Comparison of ENCODE assay signal across 1 cellular context in the genomic region with DNA sequence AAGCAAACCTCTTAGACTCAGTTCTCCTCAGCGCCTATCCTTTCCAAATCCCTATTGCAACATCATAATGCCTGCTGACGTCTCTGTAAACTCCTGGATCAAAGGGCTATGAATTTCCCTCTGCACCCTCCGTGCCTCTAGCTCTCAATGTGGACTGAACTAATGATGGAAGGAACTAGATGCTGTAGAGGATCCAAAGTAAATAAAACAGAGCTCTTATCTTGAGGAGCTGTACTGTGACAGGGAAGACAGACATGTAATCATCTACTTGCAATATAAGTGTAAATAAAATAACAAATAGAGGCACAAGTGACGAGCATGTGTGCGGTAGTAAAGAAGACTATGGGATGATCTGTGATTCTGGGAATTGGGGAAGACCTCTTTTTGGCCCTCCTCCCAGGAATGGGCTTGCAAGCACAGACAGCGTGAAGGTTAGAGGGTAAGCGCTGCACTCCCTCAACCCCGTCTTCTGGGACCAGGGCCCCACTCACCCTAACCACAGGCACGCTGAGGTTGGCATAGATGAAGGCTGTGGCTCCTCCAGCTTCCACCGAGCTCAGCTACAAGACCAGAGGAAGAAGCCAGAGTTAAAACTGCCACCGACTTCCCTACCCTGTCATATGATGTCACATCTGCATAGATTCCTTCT.
TF ChIP-seq lines count a peak whose summit lies in the region.

No MANE protein-coding gene starts in this region.

TF ChIP-seq in HepG2, 621 proteins besides CTCF, POLR2A, EP300 and RAD21 (continued from another document):
- TF ChIP-seq, protein P1, sequence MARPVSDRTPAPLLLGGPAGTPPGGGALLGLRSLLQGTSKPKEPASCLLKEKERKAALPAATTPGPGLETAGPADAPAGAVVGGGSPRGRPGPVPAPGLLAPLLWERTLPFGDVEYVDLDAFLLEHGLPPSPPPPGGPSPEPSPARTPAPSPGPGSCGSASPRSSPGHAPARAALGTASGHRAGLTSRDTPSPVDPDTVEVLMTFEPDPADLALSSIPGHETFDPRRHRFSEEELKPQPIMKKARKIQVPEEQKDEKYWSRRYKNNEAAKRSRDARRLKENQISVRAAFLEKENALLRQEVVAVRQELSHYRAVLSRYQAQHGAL (CRISPR knock-in tag; IDR thresholded peaks at IDR 0.05; ENCODE audit: not compliant biosample characterization): no peak
- TF ChIP-seq ZFP90 (CRISPR knock-in tag; IDR thresholded peaks at IDR 0.05; ENCODE audit: borderline replicate concordance): peak; percentile 96; the same call in 1 of the 2 replicates
- TF ChIP-seq ZNF674 (CRISPR knock-in tag; IDR thresholded peaks at IDR 0.05; ENCODE audit: low read depth): no peak
- TF ChIP-seq ZNF224 (CRISPR knock-in tag; IDR thresholded peaks at IDR 0.05): no peak
TF ChIP-seq in HepG2: peak in this region for 2.
